ENCODE assay signal across 8 cellular contexts in genomic region chr20:8043687-8044278, GRCh38. TPM values are rescaled to one million over a fixed set of nuclear protein-coding genes. Genes with fewer than 3 reads are reported as not detected.
DNase-seq lines count a peak whose midpoint lies in the region; ATAC-seq and TF ChIP-seq lines count a peak whose summit lies in the region.

No MANE protein-coding gene starts in this region.

- peak; percentile 93 for ATAC-seq in HG02798 (IDR thresholded peaks at IDR 0.05; ENCODE audit: poor library complexity, unreplicated experiment)
- peak; percentile 83 for ATAC-seq in SK-N-SH treated with all-trans-retinoic acid at 6 μM for 48 hours
- peak; percentile 70 for ATAC-seq in esophagus mucosa
- peak; percentile 78 to 90 for ATAC-seq in naive thymus-derived CD8-positive, alpha-beta T cell
- ATAC-seq in GM21360 (IDR thresholded peaks at IDR 0.05; ENCODE audit: unreplicated experiment): no peak

- in situ Hi-C loops in GM13976 (cut with MboI; ENCODE audit: low sequenced_read_pairs, unreplicated experiment): loop anchor here (10.0 kb wide), 1 partner anchor 671 kb away; no protein-coding TSS in a partner anchor

- no peak overlapping the region for H3K4me3 Mint-ChIP-seq in naive thymus-derived CD8-positive, alpha-beta T cell

- H3K9me3 Mint-ChIP-seq in naive thymus-derived CD8-positive, alpha-beta T cell: no peaks in the 10 kb centered on the region

- no peaks in the 10 kb centered on the region for H3K36me3 Mint-ChIP-seq in naive thymus-derived CD8-positive, alpha-beta T cell

- POLR2A ChIA-PET in naive thymus-derived CD8-positive, alpha-beta T cell (lab: Charles Lee): interaction anchor here (0.7 kb wide), 1 partner anchor 89 kb away, joined by 3 read pairs; no protein-coding TSS in a partner anchor

- no peak overlapping the region for H3K27ac Mint-ChIP-seq in naive thymus-derived CD8-positive, alpha-beta T cell

- peak; percentile 57 for TF ChIP-seq CTCF in GM13976 (IDR thresholded peaks at IDR 0.05; ENCODE audit: borderline replicate concordance, control extremely low read depth, extremely low read depth, insufficient read depth, missing control alignments)

- H3K27me3 Mint-ChIP-seq in naive thymus-derived CD8-positive, alpha-beta T cell: peaks cover 4 to 16% (median 7%) of the 10 kb centered on the region in 5 donors

- H3K4me1 Mint-ChIP-seq in naive thymus-derived CD8-positive, alpha-beta T cell: peaks cover 0 to 6% (median 2%) of the 10 kb centered on the region in 4 donors

- DNase-seq in AML-193 (lab: John Stamatoyannopoulos, UW) (peak; percentile 60 to 71), GM13976 (ENCODE audit: low spot score) (peak; percentile 57), NCI-H1092 treated with DMSO at 0.1 percent for 48 hours (lab: John Stamatoyannopoulos, UW) (peak; percentile 79)
- peak in 7 of 10 donors; percentile 24 to 75 (median 39) for DNase-seq in naive thymus-derived CD8-positive, alpha-beta T cell

TF ChIP-seq in SK-N-SH treated with all-trans-retinoic acid at 6 μM for 48 hours, 23 proteins besides CTCF, POLR2A, EP300 and RAD21:
- TF ChIP-seq ZFP3 (CRISPR knock-in tag; IDR thresholded peaks at IDR 0.05): no peak
- no peak for TF ChIP-seq ZNF70 (CRISPR knock-in tag; IDR thresholded peaks at IDR 0.05)
- no peak for TF ChIP-seq TSHZ2 (CRISPR knock-in tag; IDR thresholded peaks at IDR 0.05)
- no peak for TF ChIP-seq CREB5 (CRISPR knock-in tag; IDR thresholded peaks at IDR 0.05; ENCODE audit: low read depth)
- TF ChIP-seq SNAI2 (CRISPR knock-in tag; IDR thresholded peaks at IDR 0.05): no peak
TF ChIP-seq in SK-N-SH treated with all-trans-retinoic acid at 6 μM for 48 hours: peak in this region for 0.

RNA-seq across cellular contexts. Expression of gene TMX4, which starts 24.2 kb away (rescaled TPM):
- 18.9 TPM for total RNA-seq in esophagus mucosa
- 10 to 100 TPM; 39.5 to 42.9 TPM for total RNA-seq in naive thymus-derived CD8-positive, alpha-beta T cell
- polyA plus RNA-seq in naive thymus-derived CD8-positive, alpha-beta T cell: 10 to 100 TPM; 32.3 to 75.1 (median 37.8) TPM
